Comparison of ENCODE assay signal across 18 cellular contexts in the genomic region with DNA sequence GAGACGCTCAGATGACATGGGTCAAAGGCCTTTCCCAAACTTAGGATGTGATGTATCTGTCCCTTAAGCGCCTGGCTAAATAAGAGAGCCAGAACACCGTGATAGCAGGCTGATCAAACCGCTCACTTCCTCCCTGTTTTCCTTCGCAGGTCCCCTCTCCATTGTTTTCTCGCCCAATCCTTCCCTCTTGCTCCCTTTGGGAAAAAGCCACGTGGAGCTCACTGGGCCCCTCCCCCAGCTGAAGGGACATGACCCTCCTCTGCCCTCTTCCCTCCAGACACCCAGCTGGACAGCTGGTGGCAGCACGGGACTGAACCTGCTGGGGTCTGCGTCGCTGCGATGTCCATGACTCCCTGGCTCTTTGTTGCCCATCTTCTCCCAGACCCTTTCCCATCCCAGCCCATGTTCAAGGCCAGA.
DNase-seq lines count a peak whose midpoint lies in the region; ATAC-seq and TF ChIP-seq lines count a peak whose summit lies in the region.
"Had no signal": no experiment of that assay in that cellular context is flagged by ENCODE, and none has a peak within 500 bp of the region (broad histone marks: within the 10 kb centered on the region; RNA-seq: fewer than 3 reads in every experiment).

No MANE protein-coding gene starts in this region.

- no peak overlapping the region for H3K23ac ChIP-seq in IMR-90 (ENCODE audit: low read depth, low read length)
- H3K23ac ChIP-seq in mesendoderm (ENCODE audit: low read length), result peak overlapping the region; percentile 17

- TF ChIP-seq CTCF in IMR-90 (conservative IDR thresholded peaks at IDR 0.05; ENCODE audit: low read depth, low read length) (no peak), stomach (IDR thresholded peaks at IDR 0.05) (no peak)

- H2BK20ac ChIP-seq in IMR-90 (ENCODE audit: low read depth, low read length), result no peak overlapping the region

- H2BK5ac ChIP-seq in IMR-90 (ENCODE audit: low read depth, low read length, poor library complexity, severe bottlenecking) (no peak overlapping the region), mesendoderm (ENCODE audit: low read length) (no peak overlapping the region)

- no peak overlapping the region for H3K14ac ChIP-seq in IMR-90 (replicated peaks; ENCODE audit: low read depth, low read length)

- CTCF ChIA-PET in IMR-90 (lab: Yijun Ruan, JAX), result no interaction called here
- CTCF ChIA-PET in CD8-positive, alpha-beta memory T cell (lab: Charles Lee), result interaction anchor here (5.4 kb wide), 1 partner anchor 15 kb away, joined by 26 read pairs; no protein-coding TSS in a partner anchor

- H3K9me1 ChIP-seq in IMR-90 (ENCODE audit: insufficient read depth, low read length), result peaks cover 16% of the 10 kb centered on the region

- no peak overlapping the region for H3K4me3 Mint-ChIP-seq in dendritic cell treated with granulocyte-macrophage colony-stimulating factor and Interleukin-4, amounts not matched to agents 40 ng/mL and 50 ng/mL, for 4 days
- H3K4me3 Mint-ChIP-seq in CD8-positive, alpha-beta memory T cell, result no peak overlapping the region
- H3K4me3 Mint-ChIP-seq: activated naive CD8-positive, alpha-beta T cell treated with anti-CD3 and anti-CD28 coated beads, Interleukin-2, amount 50 U/mL, for 24 hours; T-helper 1 cell treated with Interleukin-12 subunit alpha and Interleukin-12 subunit beta and Interleukin-4 antibody, amounts not matched to agents 30 μg/mL and 1 μg/mL, for 36 hours had no signal

- H3K79me2 ChIP-seq in mesendoderm (ENCODE audit: control insufficient read depth, insufficient read depth, low read length), result no peaks in the 10 kb centered on the region

- peaks cover 31% of the 10 kb centered on the region for H3K36me3 Mint-ChIP-seq in dendritic cell treated with granulocyte-macrophage colony-stimulating factor and Interleukin-4, amounts not matched to agents 40 ng/mL and 50 ng/mL, for 4 days (ENCODE audit: low read depth)
- no peaks in the 10 kb centered on the region for H3K36me3 Mint-ChIP-seq in CD8-positive, alpha-beta memory T cell

- no peak overlapping the region for H4K91ac ChIP-seq in IMR-90 (ENCODE audit: insufficient read depth, low read depth, low read length)

- peaks cover 25% of the 10 kb centered on the region for H4K20me1 ChIP-seq in IMR-90 (ENCODE audit: insufficient read depth, low read length)

- peak overlapping the region; percentile 8 for H2AFZ ChIP-seq in IMR-90 (replicated peaks; ENCODE audit: low read length, poor library complexity)

- H3K18ac ChIP-seq in IMR-90 (ENCODE audit: low read depth, low read length) (no peak overlapping the region), mesendoderm (ENCODE audit: low read length) (no peak overlapping the region)

- TF ChIP-seq RAD21 in IMR-90 (IDR thresholded peaks at IDR 0.05; ENCODE audit: low read length), result no peak

- in situ Hi-C loops in IMR-90 (cut with MboI; ENCODE audit: low sequenced_read_pairs), result no loop called here

- dilution Hi-C loops in IMR-90 (cut with HindIII; ENCODE audit: low sequenced_read_pairs, unreplicated experiment), result no loop called here

- H3K56ac ChIP-seq in IMR-90 (ENCODE audit: extremely low read depth, insufficient read depth, low read length) (no peak overlapping the region), mesendoderm (ENCODE audit: low read length) (no peak overlapping the region)

- H2AK5ac ChIP-seq in IMR-90 (ENCODE audit: low read depth, low read length) (no peak overlapping the region), mesendoderm (ENCODE audit: low read length) (no peak overlapping the region)

- peak overlapping the region; percentile 29 for H3K27ac Mint-ChIP-seq in dendritic cell treated with granulocyte-macrophage colony-stimulating factor and Interleukin-4, amounts not matched to agents 40 ng/mL and 50 ng/mL, for 4 days
- no peak overlapping the region for H3K27ac Mint-ChIP-seq in CD8-positive, alpha-beta memory T cell
- H3K27ac Mint-ChIP-seq: activated naive CD8-positive, alpha-beta T cell treated with anti-CD3 and anti-CD28 coated beads, Interleukin-2, amount 50 U/mL, for 24 hours had no signal

- H3K27me3 ChIP-seq in IMR-90 (ENCODE audit: control insufficient read depth, insufficient read depth, low read length) (no peaks in the 10 kb centered on the region), mesendoderm (ENCODE audit: insufficient read depth, low read length, poor library complexity) (no peaks in the 10 kb centered on the region), stomach (no peaks in the 10 kb centered on the region)
- no peaks in the 10 kb centered on the region for H3K27me3 ChIP-seq in CD8-positive, alpha-beta memory T cell (ENCODE audit: insufficient read depth, low read length, poor library complexity, severe bottlenecking)
- H3K27me3 ChIP-seq: BLaER1 treated with 17β-estradiol and CSF1 and Interleukin-3, amounts not matched to agents 10 nM and 100 nM; neutrophil had no signal

- H2BK120ac ChIP-seq in IMR-90 (ENCODE audit: low read depth, low read length) (no peak overlapping the region), mesendoderm (ENCODE audit: low read depth, low read length) (no peak overlapping the region)

- H3K4me1 ChIP-seq in IMR-90 (ENCODE audit: control insufficient read depth, insufficient read depth, low read length) (peaks cover 3% of the 10 kb centered on the region; the same call in 1 of the 2 replicates), mesendoderm (ENCODE audit: control insufficient read depth, low read depth, low read length) (no peaks in the 10 kb centered on the region), stomach (peaks cover 0 to 68% (median 27%) of the 10 kb centered on the region in 4 donors)
- no peaks in the 10 kb centered on the region for H3K4me1 ChIP-seq in CD8-positive, alpha-beta memory T cell (ENCODE audit: insufficient read depth, low read length)

- TF ChIP-seq EP300 in stomach (IDR thresholded peaks at IDR 0.05), result no peak

- H3K36me3 ChIP-seq in IMR-90 (ENCODE audit: control insufficient read depth, insufficient read depth, low read length) (peaks cover 50% of the 10 kb centered on the region), mesendoderm (ENCODE audit: control insufficient read depth, insufficient read depth, low read length) (no peaks in the 10 kb centered on the region), stomach (peaks cover 17 to 52% (median 38%) of the 10 kb centered on the region in 4 donors)
- no peaks in the 10 kb centered on the region for H3K36me3 ChIP-seq in CD8-positive, alpha-beta memory T cell (ENCODE audit: insufficient read depth, low read length)
- H3K36me3 ChIP-seq: neutrophil had no signal

- no peak for ATAC-seq in IMR-90 (ENCODE audit: low read depth)
- ATAC-seq in HG03342 (IDR thresholded peaks at IDR 0.05; ENCODE audit: unreplicated experiment), result no peak
- ATAC-seq in GM18870 (IDR thresholded peaks at IDR 0.05; ENCODE audit: unreplicated experiment), result no peak
- ATAC-seq: activated naive CD8-positive, alpha-beta T cell treated with anti-CD3 and anti-CD28 coated beads, Interleukin-2, amount 50 U/mL, for 24 hours; left colon had no signal

- H4K8ac ChIP-seq in IMR-90 (ENCODE audit: low read depth in 2 of 2, low read length in 2 of 2) (no peak overlapping the region), mesendoderm (ENCODE audit: low read depth, low read length) (no peak overlapping the region)

- H3K9me3 ChIP-seq in IMR-90 (ENCODE audit: control insufficient read depth, insufficient read depth, low read length) (no peaks in the 10 kb centered on the region), stomach (no peaks in the 10 kb centered on the region)
- H3K9me3 ChIP-seq in CD8-positive, alpha-beta memory T cell (ENCODE audit: low read length), result no peaks in the 10 kb centered on the region
- H3K9me3 ChIP-seq: BLaER1 treated with 17β-estradiol and CSF1 and Interleukin-3, amounts not matched to agents 10 nM and 100 nM; neutrophil had no signal

- no peak overlapping the region for H2AK9ac ChIP-seq in IMR-90 (replicated peaks; ENCODE audit: low read depth, low read length, poor library complexity)

- DNase-seq in IMR-90, result no peak
- DNase-seq in mesendoderm, result peak; percentile 31
- DNase-seq in stomach, result no peak
- DNase-seq in NCI-H2081 treated with DMSO at 0.1 percent for 48 hours (lab: John Stamatoyannopoulos, UW), result no peak
- DNase-seq in CD8-positive, alpha-beta memory T cell, result no peak
- DNase-seq: activated naive CD8-positive, alpha-beta T cell treated with anti-CD3 and anti-CD28 coated beads, Interleukin-2, amount 50 U/mL, for 24 hours; activated T-cell treated with anti-CD3 and anti-CD28 coated beads for 4 hours; erythroblast; NCI-H1694; NCI-H526 had no signal

- WGBS in IMR-90 (ENCODE audit: extremely low coverage in 2 of 2, insufficient read length in 1 of 2), 2 experiments, result 71% methylated on average over 7 of the region's 11 CpGs; no CpG with 5 or more reads in 1 of the 2 experiments
- no CpG with 5 or more reads among the region's 11 CpGs for WGBS in mesendoderm (ENCODE audit: extremely low coverage, insufficient coverage, low lambda C conversion rate)
- 55 to 64% (median 56%) methylated on average over 11 of the region's 11 CpGs for WGBS in stomach, 5 donors

- BruUV-seq in IMR-90 (replicated peaks; lab: Mats Ljungman, UMichigan), result no TSS peak

- intact Hi-C loops in IMR-90 (cut with micrococcal nuclease) (no loop called here), stomach (cut with DNase I; ENCODE audit: low total_unique reads) (no loop called here)
- intact Hi-C loops in dendritic cell treated with granulocyte-macrophage colony-stimulating factor and Interleukin-4, amounts not matched to agents 40 ng/mL and 50 ng/mL, for 4 days (cut with micrococcal nuclease), result no loop called here

- H4K5ac ChIP-seq in IMR-90 (ENCODE audit: low read depth, low read length) (no peak overlapping the region), mesendoderm (ENCODE audit: low read length) (no peak overlapping the region)

- H3K4me3 ChIP-seq in IMR-90 (ENCODE audit: insufficient read depth, low read depth, low read length) (no peak overlapping the region), mesendoderm (ENCODE audit: low read length) (no peak overlapping the region), stomach (no peak overlapping the region)
- no peak overlapping the region for H3K4me3 ChIP-seq in CD8-positive, alpha-beta memory T cell (ENCODE audit: low read length)
- H3K4me3 ChIP-seq: BLaER1 treated with 17β-estradiol and CSF1 and Interleukin-3, amounts not matched to agents 10 nM and 100 nM had no signal

- no peak overlapping the region for H3K9ac ChIP-seq in IMR-90 (ENCODE audit: low read depth, low read length)
- H3K9ac ChIP-seq in mesendoderm (ENCODE audit: low read length), result no peak overlapping the region
- H3K9ac ChIP-seq: BLaER1 treated with 17β-estradiol and CSF1 and Interleukin-3, amounts not matched to agents 10 nM and 100 nM had no signal

- H3K79me1 ChIP-seq in IMR-90 (ENCODE audit: low read depth in 1 of 2, low read length in 2 of 2) (peaks cover 4 to 12% of the 10 kb centered on the region in 2 experiments; a peak in 3 of 4 replicates), mesendoderm (ENCODE audit: low read length) (no peaks in the 10 kb centered on the region)

- H3K27me3 Mint-ChIP-seq in dendritic cell treated with granulocyte-macrophage colony-stimulating factor and Interleukin-4, amounts not matched to agents 40 ng/mL and 50 ng/mL, for 4 days, result peaks cover 8% of the 10 kb centered on the region
- H3K27me3 Mint-ChIP-seq in CD8-positive, alpha-beta memory T cell, result peaks cover 0 to 3% of the 10 kb centered on the region in 2 donors
- H3K27me3 Mint-ChIP-seq: activated naive CD8-positive, alpha-beta T cell treated with anti-CD3 and anti-CD28 coated beads, Interleukin-2, amount 50 U/mL, for 24 hours had no signal

- TF ChIP-seq POLR2A in IMR-90 (IDR thresholded peaks at IDR 0.05; ENCODE audit: low read depth, low read length) (no peak), stomach (IDR thresholded peaks at IDR 0.05) (no peak)

- H3K27ac ChIP-seq in IMR-90 (ENCODE audit: insufficient read depth, low read length), result no peak overlapping the region
- no peak overlapping the region for H3K27ac ChIP-seq in mesendoderm (ENCODE audit: low read depth, low read length)
- H3K27ac ChIP-seq in stomach, result peak overlapping the region in 3 of 5 donors; percentile 28 to 81 (median 65)
- H3K27ac ChIP-seq in CD8-positive, alpha-beta memory T cell (ENCODE audit: low read depth, low read length), result no peak overlapping the region
- H3K27ac ChIP-seq: BLaER1 treated with 17β-estradiol and CSF1 and Interleukin-3, amounts not matched to agents 10 nM and 100 nM; HL-60; neutrophil had no signal

- H3K4ac ChIP-seq in IMR-90 (ENCODE audit: low read depth, low read length) (no peak overlapping the region), mesendoderm (ENCODE audit: low read depth, low read length) (no peak overlapping the region)

- peaks cover 61% of the 10 kb centered on the region for H3K4me1 Mint-ChIP-seq in dendritic cell treated with granulocyte-macrophage colony-stimulating factor and Interleukin-4, amounts not matched to agents 40 ng/mL and 50 ng/mL, for 4 days (ENCODE audit: low read depth)
- no peaks in the 10 kb centered on the region for H3K4me1 Mint-ChIP-seq in CD8-positive, alpha-beta memory T cell

- H3K9me3 Mint-ChIP-seq in dendritic cell treated with granulocyte-macrophage colony-stimulating factor and Interleukin-4, amounts not matched to agents 40 ng/mL and 50 ng/mL, for 4 days, result no peaks in the 10 kb centered on the region
- no peaks in the 10 kb centered on the region for H3K9me3 Mint-ChIP-seq in CD8-positive, alpha-beta memory T cell
- H3K9me3 Mint-ChIP-seq: activated naive CD8-positive, alpha-beta T cell treated with anti-CD3 and anti-CD28 coated beads, Interleukin-2, amount 50 U/mL, for 24 hours had no signal

- POLR2A ChIA-PET in IMR-90 (lab: Charles Lee; ENCODE audit: unreplicated experiment), result no interaction called here
- POLR2A ChIA-PET in CD8-positive, alpha-beta memory T cell (lab: Charles Lee), result no interaction called here

- H2BK15ac ChIP-seq in IMR-90 (ENCODE audit: low read depth, low read length) (no peak overlapping the region), mesendoderm (replicated peaks; ENCODE audit: low read depth) (no peak overlapping the region)

- H3K4me2 ChIP-seq in IMR-90 (ENCODE audit: low read depth, low read length), result no peak overlapping the region
- no peak overlapping the region for H3K4me2 ChIP-seq in mesendoderm (ENCODE audit: low read length)
- H3K4me2 ChIP-seq: BLaER1 treated with 17β-estradiol and CSF1 and Interleukin-3, amounts not matched to agents 10 nM and 100 nM had no signal

Comparison
In these comparisons a context has a peak if more than half of its experiments do, and no peak if none do; other contexts are left out.
1. H3K27ac ChIP-seq: peak in stomach (3 of 5); none in IMR-90 (single experiment), mesendoderm (single experiment) and CD8-positive, alpha-beta memory T cell (single experiment).